In the genomic region with DNA sequence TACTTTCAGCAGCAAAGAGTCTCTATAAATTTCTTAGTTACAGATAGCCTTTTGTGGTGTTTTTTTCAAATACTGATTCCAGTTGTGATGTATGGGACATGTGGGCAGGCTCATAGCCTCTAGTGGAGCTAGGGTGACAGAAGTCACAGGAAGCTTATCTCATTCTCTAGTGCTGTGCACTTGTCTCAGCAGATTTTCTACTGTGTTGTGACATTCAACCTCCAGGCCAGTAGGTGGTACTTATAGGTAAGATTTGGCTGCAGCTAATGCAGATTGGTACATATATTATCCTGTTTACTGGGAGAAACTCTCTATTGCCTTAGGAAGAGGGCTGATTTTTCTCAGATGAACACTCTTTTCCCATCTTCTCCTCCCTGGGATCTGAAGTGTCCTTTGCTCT, we compare ENCODE assay signal across 1 cellular context.
TF ChIP-seq lines count a peak whose summit lies in the region.

No MANE protein-coding gene starts in this region.

TF ChIP-seq in GM12878, 131 proteins besides CTCF, POLR2A, EP300 and RAD21:
- TF ChIP-seq, protein P1, sequence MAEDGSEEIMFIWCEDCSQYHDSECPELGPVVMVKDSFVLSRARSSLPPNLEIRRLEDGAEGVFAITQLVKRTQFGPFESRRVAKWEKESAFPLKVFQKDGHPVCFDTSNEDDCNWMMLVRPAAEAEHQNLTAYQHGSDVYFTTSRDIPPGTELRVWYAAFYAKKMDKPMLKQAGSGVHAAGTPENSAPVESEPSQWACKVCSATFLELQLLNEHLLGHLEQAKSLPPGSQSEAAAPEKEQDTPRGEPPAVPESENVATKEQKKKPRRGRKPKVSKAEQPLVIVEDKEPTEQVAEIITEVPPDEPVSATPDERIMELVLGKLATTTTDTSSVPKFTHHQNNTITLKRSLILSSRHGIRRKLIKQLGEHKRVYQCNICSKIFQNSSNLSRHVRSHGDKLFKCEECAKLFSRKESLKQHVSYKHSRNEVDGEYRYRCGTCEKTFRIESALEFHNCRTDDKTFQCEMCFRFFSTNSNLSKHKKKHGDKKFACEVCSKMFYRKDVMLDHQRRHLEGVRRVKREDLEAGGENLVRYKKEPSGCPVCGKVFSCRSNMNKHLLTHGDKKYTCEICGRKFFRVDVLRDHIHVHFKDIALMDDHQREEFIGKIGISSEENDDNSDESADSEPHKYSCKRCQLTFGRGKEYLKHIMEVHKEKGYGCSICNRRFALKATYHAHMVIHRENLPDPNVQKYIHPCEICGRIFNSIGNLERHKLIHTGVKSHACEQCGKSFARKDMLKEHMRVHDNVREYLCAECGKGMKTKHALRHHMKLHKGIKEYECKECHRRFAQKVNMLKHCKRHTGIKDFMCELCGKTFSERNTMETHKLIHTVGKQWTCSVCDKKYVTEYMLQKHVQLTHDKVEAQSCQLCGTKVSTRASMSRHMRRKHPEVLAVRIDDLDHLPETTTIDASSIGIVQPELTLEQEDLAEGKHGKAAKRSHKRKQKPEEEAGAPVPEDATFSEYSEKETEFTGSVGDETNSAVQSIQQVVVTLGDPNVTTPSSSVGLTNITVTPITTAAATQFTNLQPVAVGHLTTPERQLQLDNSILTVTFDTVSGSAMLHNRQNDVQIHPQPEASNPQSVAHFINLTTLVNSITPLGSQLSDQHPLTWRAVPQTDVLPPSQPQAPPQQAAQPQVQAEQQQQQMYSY (CRISPR knock-in tag; IDR thresholded peaks at IDR 0.05): no peak
- TF ChIP-seq, protein P2, sequence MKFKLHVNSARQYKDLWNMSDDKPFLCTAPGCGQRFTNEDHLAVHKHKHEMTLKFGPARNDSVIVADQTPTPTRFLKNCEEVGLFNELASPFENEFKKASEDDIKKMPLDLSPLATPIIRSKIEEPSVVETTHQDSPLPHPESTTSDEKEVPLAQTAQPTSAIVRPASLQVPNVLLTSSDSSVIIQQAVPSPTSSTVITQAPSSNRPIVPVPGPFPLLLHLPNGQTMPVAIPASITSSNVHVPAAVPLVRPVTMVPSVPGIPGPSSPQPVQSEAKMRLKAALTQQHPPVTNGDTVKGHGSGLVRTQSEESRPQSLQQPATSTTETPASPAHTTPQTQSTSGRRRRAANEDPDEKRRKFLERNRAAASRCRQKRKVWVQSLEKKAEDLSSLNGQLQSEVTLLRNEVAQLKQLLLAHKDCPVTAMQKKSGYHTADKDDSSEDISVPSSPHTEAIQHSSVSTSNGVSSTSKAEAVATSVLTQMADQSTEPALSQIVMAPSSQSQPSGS (IDR thresholded peaks at IDR 0.05; ENCODE audit: low read length): no peak
- no peak for TF ChIP-seq SMC3 (IDR thresholded peaks at IDR 0.05; ENCODE audit: borderline replicate concordance, low read length)
- TF ChIP-seq SMARCA5 (IDR thresholded peaks at IDR 0.05): no peak
- TF ChIP-seq, protein P3, sequence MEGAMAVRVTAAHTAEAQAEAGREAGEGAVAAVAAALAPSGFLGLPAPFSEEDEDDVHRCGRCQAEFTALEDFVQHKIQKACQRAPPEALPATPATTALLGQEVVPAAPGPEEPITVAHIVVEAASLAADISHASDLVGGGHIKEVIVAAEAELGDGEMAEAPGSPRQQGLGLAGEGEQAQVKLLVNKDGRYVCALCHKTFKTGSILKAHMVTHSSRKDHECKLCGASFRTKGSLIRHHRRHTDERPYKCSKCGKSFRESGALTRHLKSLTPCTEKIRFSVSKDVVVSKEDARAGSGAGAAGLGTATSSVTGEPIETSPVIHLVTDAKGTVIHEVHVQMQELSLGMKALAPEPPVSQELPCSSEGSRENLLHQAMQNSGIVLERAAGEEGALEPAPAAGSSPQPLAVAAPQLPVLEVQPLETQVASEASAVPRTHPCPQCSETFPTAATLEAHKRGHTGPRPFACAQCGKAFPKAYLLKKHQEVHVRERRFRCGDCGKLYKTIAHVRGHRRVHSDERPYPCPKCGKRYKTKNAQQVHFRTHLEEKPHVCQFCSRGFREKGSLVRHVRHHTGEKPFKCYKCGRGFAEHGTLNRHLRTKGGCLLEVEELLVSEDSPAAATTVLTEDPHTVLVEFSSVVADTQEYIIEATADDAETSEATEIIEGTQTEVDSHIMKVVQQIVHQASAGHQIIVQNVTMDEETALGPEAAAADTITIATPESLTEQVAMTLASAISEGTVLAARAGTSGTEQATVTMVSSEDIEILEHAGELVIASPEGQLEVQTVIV (IDR thresholded peaks at IDR 0.05; ENCODE audit: borderline replicate concordance, partially characterized antibody): no peak
- TF ChIP-seq RFX5 (IDR thresholded peaks at IDR 0.05; ENCODE audit: low read depth, low read length): no peak
- TF ChIP-seq, protein P4, sequence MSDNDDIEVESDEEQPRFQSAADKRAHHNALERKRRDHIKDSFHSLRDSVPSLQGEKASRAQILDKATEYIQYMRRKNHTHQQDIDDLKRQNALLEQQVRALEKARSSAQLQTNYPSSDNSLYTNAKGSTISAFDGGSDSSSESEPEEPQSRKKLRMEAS (IDR thresholded peaks at IDR 0.05; ENCODE audit: low read depth, low read length): no peak
- TF ChIP-seq ETV6 (conservative IDR thresholded peaks at IDR 0.05 in 1 of 2, IDR thresholded peaks at IDR 0.05 in 1 of 2; ENCODE audit: borderline replicate concordance in 1 of 2, low read depth in 1 of 2): no peak
- TF ChIP-seq BRCA1 (IDR thresholded peaks at IDR 0.05; ENCODE audit: low read depth, low read length): no peak
- no peak for TF ChIP-seq STAT3 (IDR thresholded peaks at IDR 0.05; ENCODE audit: low read depth, low read length)
